Comparison of ENCODE assay signal across 14 cellular contexts in the genomic region with DNA sequence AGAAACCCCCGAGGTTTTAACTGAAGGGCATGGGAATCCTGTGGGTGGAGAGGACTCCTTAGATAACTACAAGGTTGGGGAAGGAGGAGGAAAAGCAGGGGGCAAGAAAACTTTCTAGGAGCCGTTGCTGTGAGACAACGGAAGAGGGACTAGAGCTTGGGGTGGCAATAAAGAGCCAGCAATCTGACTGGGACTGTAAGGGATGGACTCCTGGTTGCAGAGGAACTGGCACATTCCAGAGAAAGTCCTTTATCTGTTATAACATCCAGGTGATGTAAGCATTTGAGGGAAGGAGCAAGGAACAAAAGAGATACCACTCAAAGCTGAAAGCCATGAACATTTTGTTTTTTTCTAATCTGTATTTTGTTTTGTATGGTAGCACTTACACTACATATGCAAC.
"Had no signal": no experiment of that assay in that cellular context is flagged by ENCODE, and none has a peak within 500 bp of the region (broad histone marks: within the 10 kb centered on the region; RNA-seq: fewer than 3 reads in every experiment).

No MANE protein-coding gene starts in this region.

- H3K27ac ChIP-seq: epithelial cell of prostate, gastroesophageal sphincter, left ventricle myocardium inferior, pancreas, SK-N-MC had no signal

- H3K36me3 Mint-ChIP-seq: T-cell had no signal

- H3K9me3 ChIP-seq: gastroesophageal sphincter, left ventricle myocardium inferior, pancreas had no signal

- H3K27me3 Mint-ChIP-seq: stimulated activated naive CD8-positive, alpha-beta T cell treated with anti-CD3 and anti-CD28 coated beads, Interleukin-15, Interleukin-2, amounts not matched to agents 100 ng/mL and 50 ng/mL, for 24 hours; T-cell had no signal

- H3K4me3 ChIP-seq: gastroesophageal sphincter, left ventricle myocardium inferior, pancreas, SK-N-MC had no signal

- H3K4me1 Mint-ChIP-seq: nephron had no signal

- H3K4me1 ChIP-seq: gastroesophageal sphincter, left ventricle myocardium inferior, pancreas had no signal

- H3K27ac Mint-ChIP-seq: nephron; stimulated activated naive CD8-positive, alpha-beta T cell treated with anti-CD3 and anti-CD28 coated beads, Interleukin-15, Interleukin-2, amounts not matched to agents 100 ng/mL and 50 ng/mL, for 24 hours had no signal

- H3K36me3 ChIP-seq: left ventricle myocardium inferior had no signal

- H3K27me3 ChIP-seq: gastroesophageal sphincter, pancreas had no signal

- H3K9me3 Mint-ChIP-seq: nephron; stimulated activated naive CD8-positive, alpha-beta T cell treated with anti-CD3 and anti-CD28 coated beads, Interleukin-15, Interleukin-2, amounts not matched to agents 100 ng/mL and 50 ng/mL, for 24 hours; T-cell had no signal

- H3K4me3 Mint-ChIP-seq: nephron; stimulated activated naive CD8-positive, alpha-beta T cell treated with anti-CD3 and anti-CD28 coated beads, Interleukin-15, Interleukin-2, amounts not matched to agents 100 ng/mL and 50 ng/mL, for 24 hours had no signal

- DNase-seq: central memory CD4-positive, alpha-beta T cell; cortex of kidney; effector memory CD4-positive, alpha-beta T cell; kidney; left ventricle myocardium inferior; pancreas; stimulated activated CD4-positive, alpha-beta T cell treated with anti-CD3 and anti-CD28 coated beads, Interleukin-4, amount 100 ng/mL, for 1 hour; stimulated activated CD8-positive, alpha-beta memory T cell treated with anti-CD3 and anti-CD28 coated beads, Interleukin-4, amount 100 ng/mL, for 48 hours; T-cell had no signal
